13 cellular contexts compared by ENCODE assay signal in genomic region chrX:2804858-2805257, GRCh38. TPM values are rescaled to one million over a fixed set of nuclear protein-coding genes. Genes with fewer than 3 reads are reported as not detected.
DNase-seq lines count a peak whose midpoint lies in the region; ATAC-seq and TF ChIP-seq lines count a peak whose summit lies in the region.
"Not testable (repeated sequence)": the region's sequence is repeated elsewhere in the genome, so short reads cannot be mapped to it uniquely, and the experiment has no call there.
"Had no signal": no experiment of that assay in that cellular context is flagged by ENCODE, and none has a peak within 500 bp of the region (broad histone marks: within the 10 kb centered on the region; RNA-seq: fewer than 3 reads in every experiment).

No MANE protein-coding gene starts in this region.

- WGBS in SK-N-SH (ENCODE audit: low lambda C conversion rate) = 48% methylated on average over 17 of the region's 20 CpGs
- no CpG with 5 or more reads among the region's 20 CpGs for WGBS in trophoblast cell (ENCODE audit: extremely low coverage, insufficient coverage, insufficient read length)

- peak; percentile 79 for ATAC-seq in thoracic aorta (ENCODE audit: insufficient number of reproducible peaks, low FRiP score, low read depth)

- H2BK120ac ChIP-seq in trophoblast cell (ENCODE audit: insufficient read depth, low read length, poor library complexity) = peak overlapping the region; percentile 53

- POLR2A ChIA-PET in SK-N-SH (lab: Yijun Ruan, JAX); MCF 10A (lab: Yijun Ruan, JAX): not testable (repeated sequence)

- not testable (repeated sequence) for H3K36me3 ChIP-seq in SK-N-SH (replicated peaks in 1 of 2; ENCODE audit: control insufficient read depth in 1 of 2, insufficient read depth in 2 of 2, low read length in 1 of 2); iPS-18a (ENCODE audit: control insufficient read depth, low read depth, low read length); trophoblast cell (ENCODE audit: control insufficient read depth in 1 of 2, insufficient read depth in 2 of 2, low read length in 2 of 2); thoracic aorta

- peak overlapping the region; percentile 57 for H2BK5ac ChIP-seq in trophoblast cell (ENCODE audit: low read depth, low read length, poor library complexity)

- not testable (repeated sequence) for H3K27me3 Mint-ChIP-seq in MCF 10A (ENCODE audit: insufficient read depth, unreplicated experiment)

- CTCF ChIA-PET in SK-N-SH (lab: Yijun Ruan, JAX) = not testable (repeated sequence)
- CTCF ChIA-PET in MCF 10A (lab: Yijun Ruan, JAX) = interaction anchor here (0.6 kb wide), 1 partner anchor 15 kb away, joined by 3 read pairs; no protein-coding TSS in a partner anchor

- H2AFZ ChIP-seq in SK-N-SH (ENCODE audit: low read depth) = peak overlapping the region; percentile 66; the same call in 1 of the 2 replicates
- H2AFZ ChIP-seq in trophoblast cell (ENCODE audit: insufficient read depth, low read length, poor library complexity) = not testable (repeated sequence)

- TF ChIP-seq CTCF in AG09309 (IDR thresholded peaks at IDR 0.05; ENCODE audit: control insufficient read depth, insufficient read depth, low read depth, low read length, missing control alignments); SK-N-SH (IDR thresholded peaks at IDR 0.05); MCF 10A (IDR thresholded peaks at IDR 0.05; ENCODE audit: unreplicated experiment); fibroblast of pulmonary artery (IDR thresholded peaks at IDR 0.05; ENCODE audit: low read length, missing control alignments); thoracic aorta (IDR thresholded peaks at IDR 0.05): not testable (repeated sequence)

- H3K36me3 Mint-ChIP-seq in MCF 10A (ENCODE audit: insufficient read depth, unreplicated experiment) = not testable (repeated sequence)

- H3K9me3 ChIP-seq in SK-N-SH; iPS-18a (ENCODE audit: control insufficient read depth, low read depth, low read length); trophoblast cell (ENCODE audit: insufficient read depth, low read depth, low read length); thoracic aorta: not testable (repeated sequence)

- not testable (repeated sequence) for H3K4ac ChIP-seq in trophoblast cell (ENCODE audit: low read depth, low read length)

- H2AK5ac ChIP-seq in trophoblast cell (ENCODE audit: low read length) = not testable (repeated sequence)

- peak overlapping the region in 1 of 2 experiments; percentile 41; a peak in 1 of 4 replicates for H3K27ac ChIP-seq in SK-N-SH (ENCODE audit: low read depth in 2 of 2, low read length in 1 of 2)
- peak overlapping the region; percentile 76 for H3K27ac ChIP-seq in iPS-18a (ENCODE audit: low read length)
- peak overlapping the region; percentile 87 for H3K27ac ChIP-seq in trophoblast cell (ENCODE audit: low read depth, low read length)
- peak overlapping the region; percentile 68 to 79 for H3K27ac ChIP-seq in thoracic aorta

- H3K14ac ChIP-seq in trophoblast cell (ENCODE audit: low read length) = not testable (repeated sequence)

- H3F3A ChIP-seq in SK-N-SH (replicated peaks; ENCODE audit: insufficient read depth) = peaks cover 16% of the 10 kb centered on the region

- not testable (repeated sequence) for H3K4me3 Mint-ChIP-seq in MCF 10A (ENCODE audit: unreplicated experiment)

- peaks cover 17% of the 10 kb centered on the region for H3K79me1 ChIP-seq in trophoblast cell (ENCODE audit: low read length)

- H3K9me3 Mint-ChIP-seq in MCF 10A (ENCODE audit: unreplicated experiment) = not testable (repeated sequence)

- not testable (repeated sequence) for H3K23ac ChIP-seq in trophoblast cell (ENCODE audit: low read length)

- not testable (repeated sequence) for TF ChIP-seq EP300 in SK-N-SH (IDR thresholded peaks at IDR 0.05; ENCODE audit: borderline replicate concordance in 1 of 2, low read depth in 1 of 2, low read length in 1 of 2)

- H4K91ac ChIP-seq in trophoblast cell (ENCODE audit: low read depth, low read length) = peak overlapping the region; percentile 89

- intact Hi-C loops in MCF 10A (cut with micrococcal nuclease) = not testable (repeated sequence)

- not testable (repeated sequence) for H3K9me2 ChIP-seq in SK-N-SH

- H3K4me3 ChIP-seq in AG09309 (ENCODE audit: control insufficient read depth, low read depth, low read length); SK-N-SH (ENCODE audit: low read depth in 2 of 2, low read length in 1 of 2); fibroblast of pulmonary artery (replicated peaks; ENCODE audit: low read depth, low read length); trophoblast cell (ENCODE audit: low read depth, low read length): not testable (repeated sequence)
- H3K4me3 ChIP-seq in iPS-18a (ENCODE audit: low read length) (peak overlapping the region; percentile 9), thoracic aorta (peak overlapping the region; percentile 25)

- not testable (repeated sequence) for H3K27me3 ChIP-seq in SK-N-SH (ENCODE audit: insufficient read depth); iPS-18a (ENCODE audit: control insufficient read depth, insufficient read depth, low read length); trophoblast cell (ENCODE audit: insufficient read depth, low read length); thoracic aorta (replicated peaks; ENCODE audit: insufficient read depth)

- H4K20me1 ChIP-seq in SK-N-SH (ENCODE audit: insufficient read depth) = not testable (repeated sequence)

- not testable (repeated sequence) for BruUV-seq in MCF 10A (replicated peaks; lab: Mats Ljungman, UMichigan)

- H3K9ac ChIP-seq in SK-N-SH; trophoblast cell (ENCODE audit: low read length): not testable (repeated sequence)
- H3K9ac ChIP-seq in iPS-18a (ENCODE audit: low read length) = peak overlapping the region; percentile 13

- not testable (repeated sequence) for H3K79me2 ChIP-seq in SK-N-SH (ENCODE audit: insufficient read depth); trophoblast cell (ENCODE audit: control insufficient read depth, insufficient read depth, low read length, poor library complexity)

- peak overlapping the region; percentile 24 for H2BK12ac ChIP-seq in trophoblast cell (ENCODE audit: low read length)

- not testable (repeated sequence) for H3K4me1 Mint-ChIP-seq in MCF 10A (ENCODE audit: insufficient read depth, unreplicated experiment)

- H4K12ac ChIP-seq in trophoblast cell (ENCODE audit: low read depth, low read length) = not testable (repeated sequence)

- not testable (repeated sequence) for H3K27ac Mint-ChIP-seq in MCF 10A (ENCODE audit: low read depth, unreplicated experiment)

- H3K18ac ChIP-seq in trophoblast cell (ENCODE audit: low read length) = peak overlapping the region; percentile 29

- H3K4me1 ChIP-seq in SK-N-SH (ENCODE audit: control insufficient read depth in 1 of 2, insufficient read depth in 2 of 2, low read depth in 1 of 2, low read length in 1 of 2); thoracic aorta (ENCODE audit: control insufficient read depth in 1 of 2, low read depth in 2 of 2): not testable (repeated sequence)
- H3K4me1 ChIP-seq in iPS-18a (ENCODE audit: control insufficient read depth, low read depth, low read length) (peaks cover 31% of the 10 kb centered on the region), trophoblast cell (ENCODE audit: control insufficient read depth in 1 of 2, insufficient read depth in 2 of 2, low read length in 2 of 2) (peaks cover 12 to 15% of the 10 kb centered on the region in 2 experiments)

- TF ChIP-seq RAD21 in SK-N-SH (IDR thresholded peaks at IDR 0.05; ENCODE audit: low read length) = not testable (repeated sequence)

- DNase-seq in AG09309 (ENCODE audit: low read depth) (peak; percentile 21), HT-29 (ENCODE audit: low spot score) (peak; percentile 7), MCF 10A (ENCODE audit: unreplicated experiment) (peak; percentile 46), fibroblast of pulmonary artery (ENCODE audit: low read depth) (peak; percentile 69), thoracic aorta (ENCODE audit: low spot score) (peak; percentile 18)
- DNase-seq in SK-N-SH, trophoblast cell: not testable (repeated sequence)

- H4K8ac ChIP-seq in trophoblast cell (ENCODE audit: low read depth, low read length) = peak overlapping the region; percentile 53

- not testable (repeated sequence) for H3K4me2 ChIP-seq in SK-N-SH; trophoblast cell (ENCODE audit: low read length)

TF ChIP-seq in SK-N-SH, 30 proteins besides CTCF, POLR2A, EP300 and RAD21:
- TF ChIP-seq TCF12 (IDR thresholded peaks at IDR 0.05) (peak; percentile 7; the same call in 1 of the 2 replicates), JUND (IDR thresholded peaks at IDR 0.05) (peak; percentile 40; the same call in 1 of the 2 replicates), FOSL2 (IDR thresholded peaks at IDR 0.05; ENCODE audit: borderline replicate concordance, low read depth) (peak; percentile 73)

RNA-seq across cellular contexts. Expression of gene GYG2, which starts 23.9 kb away (rescaled TPM):
- total RNA-seq in HT-29 (2014; rRNA removed; shearing (Covaris generic)) = 0.29 TPM in 1 of 2 replicates, not detected in the other
- 1.6 and 1.8 TPM in 2 replicates for polyA plus RNA-seq in SK-N-SH (2012; rRNA removed)
- polyA plus RNA-seq in SK-N-SH (2012; cell fraction: cytosol; rRNA removed) = 1.1 and 1.3 TPM in 2 replicates
- polyA plus RNA-seq in SK-N-SH (2012; cell fraction: nucleus; rRNA removed) = 1.3 and 1.5 TPM in 2 replicates
- total RNA-seq in MCF 10A (2022) = not detected in 2 replicates
- 17.8 and 18.9 TPM in 2 replicates for polyA plus RNA-seq in trophoblast cell (2013)
- total RNA-seq in thoracic aorta = 1 to 10 TPM in 1 of 2 donors, under 1 TPM in 1; 0.41 to 1.5 TPM
- total RNA-seq: activated CD8-positive, alpha-beta memory T cell treated with anti-CD3 and anti-CD28 coated beads for 36 hours; activated naive CD8-positive, alpha-beta T cell treated with anti-CD3 and anti-CD28 coated beads for 36 hours; activated T-helper 1 cell treated with anti-CD3 and anti-CD28 coated beads, Interleukin-12 subunit alpha, Interleukin-12 subunit beta, Interleukin-2, Interleukin-4 antibody, amounts not matched to agents 30 ng/mL and 10 ng/mL and 1 ng/mL, durations not matched to agents 14 hours and 24 hours and 36 hours; mononuclear cell had no signal

RNA-seq across cellular contexts. Expression of gene XG, which starts 53.0 kb away (rescaled TPM):
- not detected in 2 replicates for total RNA-seq in HT-29 (2014; rRNA removed; shearing (Covaris generic))
- polyA plus RNA-seq in SK-N-SH (2012; rRNA removed) = 0.42 and 0.76 TPM in 2 replicates
- polyA plus RNA-seq in SK-N-SH (2012; cell fraction: cytosol; rRNA removed) = 0.42 and 0.60 TPM in 2 replicates
- polyA plus RNA-seq in SK-N-SH (2012; cell fraction: nucleus; rRNA removed) = 0.45 and 0.50 TPM in 2 replicates
- not detected in 2 replicates for total RNA-seq in MCF 10A (2022)
- polyA plus RNA-seq in trophoblast cell (2013) = 0.07 TPM in 2 replicates
- total RNA-seq in thoracic aorta = 10 to 100 TPM; 18.1 to 29.6 TPM
- total RNA-seq: activated CD8-positive, alpha-beta memory T cell treated with anti-CD3 and anti-CD28 coated beads for 36 hours; activated naive CD8-positive, alpha-beta T cell treated with anti-CD3 and anti-CD28 coated beads for 36 hours; cerebellum had no signal

Comparison
In these comparisons a context has a peak if more than half of its experiments do, and no peak if none do; other contexts are left out.
1. RNA of gene XG, which starts 53.0 kb away (total RNA-seq): 18.1 to 29.6 TPM in thoracic aorta; not detected in HT-29 and not detected in MCF 10A; every median in the first group is over 10 times any median in the second.